Comparison of ENCODE assay signal across 12 cellular contexts in genomic region chr9:134735441-134736175, GRCh38.
DNase-seq lines count a peak whose midpoint lies in the region; ATAC-seq and TF ChIP-seq lines count a peak whose summit lies in the region.
"Had no signal": no experiment of that assay in that cellular context is flagged by ENCODE, and none has a peak within 500 bp of the region (broad histone marks: within the 10 kb centered on the region; RNA-seq: fewer than 3 reads in every experiment).

No MANE protein-coding gene starts in this region.

- H3K9ac ChIP-seq in adipocyte (ENCODE audit: low read length), result no peak overlapping the region

- H3K4me3 ChIP-seq in AG04450 (ENCODE audit: low read depth, low read length) (no peak overlapping the region), adipocyte (ENCODE audit: low read length) (no peak overlapping the region), left ventricle myocardium inferior (no peak overlapping the region)

- no peak for TF ChIP-seq CTCF in AG04450 (IDR thresholded peaks at IDR 0.05; ENCODE audit: low read depth, low read length)
- TF ChIP-seq CTCF in left ventricle myocardium inferior (IDR thresholded peaks at IDR 0.05; ENCODE audit: borderline replicate concordance), result no peak

- H3K36me3 ChIP-seq in adipocyte (ENCODE audit: control insufficient read depth, insufficient read depth, low read length, severe bottlenecking), result peaks cover 74% of the 10 kb centered on the region
- no peaks in the 10 kb centered on the region for H3K36me3 ChIP-seq in left ventricle myocardium inferior

- peak overlapping the region; percentile 21 for H3K27ac ChIP-seq in AG04450 (ENCODE audit: low read depth, low read length)
- H3K27ac ChIP-seq in left ventricle myocardium inferior (replicated peaks), result peak overlapping the region; percentile 86

- CTCF ChIA-PET in AG04450 (lab: Charles Lee), result interaction anchor here (0.8 to 3.4 kb wide), 2 partner anchors 43 to 286 kb away, joined by 3 to 16 read pairs; no protein-coding TSS in a partner anchor

- intact Hi-C loops in left ventricle myocardium inferior (cut with micrococcal nuclease), result loop anchor here (5.0 kb wide), 1 partner anchor 283 kb away; no protein-coding TSS in a partner anchor
- intact Hi-C loops in sciatic nerve (cut with DNase I), result loop anchor here (5.0 kb wide), 1 partner anchor 33 kb away; no protein-coding TSS in a partner anchor

- H3K27me3 ChIP-seq in AG04450 (ENCODE audit: control insufficient read depth, insufficient read depth, low read length) (no peaks in the 10 kb centered on the region), adipocyte (replicated peaks; ENCODE audit: control insufficient read depth, insufficient read depth, low read length) (no peaks in the 10 kb centered on the region), left ventricle myocardium inferior (ENCODE audit: low read depth) (no peaks in the 10 kb centered on the region)

- POLR2A ChIA-PET in AG04450 (lab: Yijun Ruan, JAX), result interaction anchor here (0.7 to 0.8 kb wide), 2 partner anchors 32 to 279 kb away, joined by 3 to 5 read pairs; no protein-coding TSS in a partner anchor

- peaks cover 51% of the 10 kb centered on the region for H3K4me1 ChIP-seq in adipocyte (ENCODE audit: control insufficient read depth, insufficient read depth, low read length)
- H3K4me1 ChIP-seq in left ventricle myocardium inferior, result peaks cover 73% of the 10 kb centered on the region

- DNase-seq in AG04450 (ENCODE audit: low read depth, low spot score) (no peak), adipocyte (ENCODE audit: low read depth) (peak; percentile 46), left ventricle myocardium inferior (peak; percentile 84), sciatic nerve (ENCODE audit: low spot score) (no peak), left lobe of liver (ENCODE audit: low spot score) (no peak), NCI-H510A treated with DMSO at 0.1 percent for 48 hours (lab: John Stamatoyannopoulos, UW) (no peak), NCI-H2196 treated with DMSO at 0.1 percent for 48 hours (lab: John Stamatoyannopoulos, UW; ENCODE audit: unreplicated experiment) (no peak)
- DNase-seq: activated naive CD4-positive, alpha-beta T cell treated with Interleukin-2 at 50 U/mL for 16 hours; immature natural killer cell; naive thymus-derived CD8-positive, alpha-beta T cell; NCI-H1417 treated with DMSO at 0.1 percent for 48 hours had no signal

- ATAC-seq in sciatic nerve (peak; percentile 73), left lobe of liver (no peak), HG02571 (IDR thresholded peaks at IDR 0.05; ENCODE audit: unreplicated experiment) (no peak)
- ATAC-seq: naive thymus-derived CD8-positive, alpha-beta T cell had no signal

- H3K9me3 ChIP-seq in AG04450 (ENCODE audit: control insufficient read depth, insufficient read depth, low read length), result peaks cover 6% of the 10 kb centered on the region; the same call in 1 of the 2 replicates
- no peaks in the 10 kb centered on the region for H3K9me3 ChIP-seq in adipocyte (ENCODE audit: control insufficient read depth, low read length)
- no peaks in the 10 kb centered on the region for H3K9me3 ChIP-seq in left ventricle myocardium inferior (replicated peaks)

Comparison
In these comparisons a context has a peak if more than half of its experiments do, and no peak if none do; other contexts are left out.
1. DNase-seq: peak in adipocyte (single experiment) and left ventricle myocardium inferior (single experiment); none in AG04450 (single experiment), sciatic nerve (single experiment), left lobe of liver (single experiment), NCI-H510A treated with DMSO at 0.1 percent for 48 hours (single experiment) and NCI-H2196 treated with DMSO at 0.1 percent for 48 hours (single experiment).